In the genomic region with DNA sequence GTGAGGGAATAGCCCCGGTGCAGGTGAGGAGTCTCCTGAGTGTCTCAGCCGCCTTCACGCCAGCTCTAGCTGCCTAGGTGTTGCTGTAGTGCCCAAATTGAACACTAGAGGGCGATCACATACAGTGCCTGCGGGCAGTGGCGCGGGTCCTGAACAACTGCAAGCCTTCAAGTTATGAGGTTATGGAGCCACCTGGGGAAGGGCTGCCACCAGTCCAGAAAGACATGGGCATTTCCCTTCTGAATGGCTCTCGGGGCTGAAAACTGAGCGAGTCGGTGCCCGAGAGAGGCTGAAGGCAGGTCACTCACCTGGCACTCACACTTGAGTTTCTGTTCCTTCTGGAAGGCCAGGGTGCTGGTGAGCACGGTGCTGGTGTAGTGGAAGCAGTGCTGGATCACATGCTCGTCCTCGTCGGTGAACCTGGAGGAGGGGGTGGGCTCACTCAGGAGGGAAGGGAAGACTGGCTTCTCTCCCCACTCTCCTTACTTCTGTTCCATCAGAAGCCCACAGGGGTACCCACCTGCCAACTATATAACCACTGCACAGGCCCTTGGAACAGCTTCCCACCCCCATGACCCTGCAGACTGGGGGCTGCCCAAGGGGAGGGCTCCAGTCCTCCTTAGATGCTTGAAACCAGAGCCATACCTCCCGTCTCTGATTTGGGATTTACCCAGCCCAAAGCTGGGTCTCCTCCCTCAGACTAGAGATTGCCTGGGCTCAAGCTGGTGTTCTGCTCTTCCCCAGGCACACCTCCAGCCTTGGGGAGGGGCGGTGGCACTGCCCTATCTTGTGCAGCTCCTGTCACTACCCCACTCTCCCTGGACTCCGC, we compare ENCODE assay signal across 8 cellular contexts.
DNase-seq lines count a peak whose midpoint lies in the region; ATAC-seq and TF ChIP-seq lines count a peak whose summit lies in the region.

No MANE protein-coding gene starts in this region.

- BruUV-seq in MCF 10A (replicated peaks; lab: Mats Ljungman, UMichigan) = no TSS peak

- H3K27ac Mint-ChIP-seq in MCF 10A (ENCODE audit: low read depth, unreplicated experiment) = no peak overlapping the region

- peak; percentile 51 for ATAC-seq in GM19372 (IDR thresholded peaks at IDR 0.05; ENCODE audit: low read depth, unreplicated experiment)
- ATAC-seq in GM19324 (IDR thresholded peaks at IDR 0.05; ENCODE audit: low FRiP score, unreplicated experiment) = no peak

- no peaks in the 10 kb centered on the region for H3K9me3 Mint-ChIP-seq in MCF 10A (ENCODE audit: unreplicated experiment)

- no peak overlapping the region for H3K27ac ChIP-seq in VCaP

- H3K27me3 Mint-ChIP-seq in MCF 10A (ENCODE audit: insufficient read depth, unreplicated experiment) = peaks cover 39% of the 10 kb centered on the region

- DNase-seq in AG09319 (ENCODE audit: extremely low read depth, low read depth) = no peak
- peak; percentile 47 for DNase-seq in NCI-H2029 treated with DMSO at 0.1 percent for 48 hours (lab: John Stamatoyannopoulos, UW)
- peak; percentile 71 for DNase-seq in MCF 10A (ENCODE audit: unreplicated experiment)
- DNase-seq in islet precursor cell = peak; percentile 89
- DNase-seq in stimulated activated CD4-positive, alpha-beta T cell treated with anti-CD3 and anti-CD28 coated beads, Interleukin-2, amount 100 ng/mL, for 48 hours = peak; percentile 66 to 86

- CTCF ChIA-PET in MCF 10A (lab: Yijun Ruan, JAX) = interaction anchor here (0.6 to 3.9 kb wide), 26 partner anchors 9 to 750 kb away, joined by 3 to 24 read pairs (median 4); no protein-coding TSS in a partner anchor

- TF ChIP-seq CTCF in AG09319 (IDR thresholded peaks at IDR 0.05; ENCODE audit: low read depth, low read length) (peak; percentile 83), VCaP (conservative IDR thresholded peaks at IDR 0.05) (peak; percentile 99), MCF 10A (IDR thresholded peaks at IDR 0.05; ENCODE audit: unreplicated experiment) (peak; percentile 77)

- POLR2A ChIA-PET in MCF 10A (lab: Yijun Ruan, JAX) = no interaction called here

- intact Hi-C loops in MCF 10A (cut with micrococcal nuclease) = loop anchor here (1.0 to 5.0 kb wide), 4 partner anchors 57 to 591 kb away; no protein-coding TSS in a partner anchor

- no peaks in the 10 kb centered on the region for H3K36me3 Mint-ChIP-seq in MCF 10A (ENCODE audit: insufficient read depth, unreplicated experiment)

- peaks cover 2% of the 10 kb centered on the region for H3K4me1 Mint-ChIP-seq in MCF 10A (ENCODE audit: insufficient read depth, unreplicated experiment)

- H3K4me3 Mint-ChIP-seq in MCF 10A (ENCODE audit: unreplicated experiment) = no peak overlapping the region
